27 cellular contexts compared by ENCODE assay signal in the genomic region with DNA sequence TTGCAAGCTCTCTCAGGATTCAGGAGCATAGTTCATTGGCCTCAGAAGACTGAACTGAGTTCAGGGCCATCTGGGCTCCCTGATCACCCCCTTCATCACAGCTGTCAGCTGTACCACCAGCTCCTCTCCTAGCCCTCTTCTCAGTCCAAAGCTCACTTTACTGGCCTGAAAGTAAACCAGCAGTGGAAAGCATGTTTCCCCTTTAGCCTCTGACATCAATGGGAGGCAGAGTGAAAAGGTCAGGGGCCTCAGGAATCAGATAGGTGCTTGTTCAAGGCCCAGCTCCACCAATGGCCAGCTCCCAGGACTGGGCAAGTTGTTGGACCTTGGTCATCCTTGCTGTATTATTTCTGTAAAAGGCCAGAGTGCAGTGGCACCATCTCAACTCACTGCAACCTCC.
"Had no signal": no experiment of that assay in that cellular context is flagged by ENCODE, and none has a peak within 500 bp of the region (broad histone marks: within the 10 kb centered on the region; RNA-seq: fewer than 3 reads in every experiment).

No MANE protein-coding gene starts in this region.

- DNase-seq: colonic mucosa; cortex of kidney; effector CD8-positive, alpha-beta T cell; effector memory CD8-positive, alpha-beta T cell; endodermal cell; erythroblast; esophagus squamous epithelium; foreskin fibroblast; foreskin melanocyte; gastrocnemius medialis; glutamatergic neuron; head of caudate nucleus; heart right ventricle; hippocampal formation; left cardiac atrium; left lung; left ventricle myocardium superior; lower lobe of right lung; mesenchymal stem cell; mucosa of descending colon had no signal

- H3K36me3 ChIP-seq: colonic mucosa, esophagus squamous epithelium, gastrocnemius medialis, heart right ventricle, left lung, lower lobe of right lung had no signal

- H3K4me1 ChIP-seq: colonic mucosa, gastrocnemius medialis, heart right ventricle, left lung, lower lobe of right lung had no signal

- H3K4me3 ChIP-seq: colonic mucosa, esophagus squamous epithelium, gastrocnemius medialis, heart right ventricle, left lung, lower lobe of right lung, mucosa of descending colon had no signal

- H3K27me3 ChIP-seq: colonic mucosa had no signal

- H3K27ac Mint-ChIP-seq: dendritic cell treated with granulocyte-macrophage colony-stimulating factor and Interleukin-4, amounts not matched to agents 40 ng/mL and 50 ng/mL, for 4 days; effector memory CD8-positive, alpha-beta T cell; endodermal cell; mesothelial cell of epicardium had no signal

- FAIRE-seq: endometrium, islet of Langerhans, keratinocyte had no signal

- H3K27ac ChIP-seq: colonic mucosa, epithelial cell of prostate, esophagus squamous epithelium, gastrocnemius medialis, heart right ventricle, left lung, lower lobe of right lung had no signal

- H3K9me3 ChIP-seq: colonic mucosa had no signal

- ATAC-seq: effector memory CD8-positive, alpha-beta T cell; esophagus mucosa; gastrocnemius medialis; heart right ventricle; left cardiac atrium; left lung; left ventricle myocardium superior; lower lobe of right lung; mucosa of descending colon had no signal

- H3K4me3 Mint-ChIP-seq: dendritic cell treated with granulocyte-macrophage colony-stimulating factor and Interleukin-4, amounts not matched to agents 40 ng/mL and 50 ng/mL, for 4 days; effector memory CD8-positive, alpha-beta T cell; endodermal cell; mesothelial cell of epicardium had no signal
